In genomic region chr1:27084107-27084506, GRCh38 we compare ENCODE assay signal across 29 cellular contexts.
"Had no signal": no experiment of that assay in that cellular context is flagged by ENCODE, and none has a peak within 500 bp of the region (broad histone marks: within the 10 kb centered on the region; RNA-seq: fewer than 3 reads in every experiment).

No MANE protein-coding gene starts in this region.

- H3K4me1 ChIP-seq: colonic mucosa, esophagus muscularis mucosa, esophagus squamous epithelium, foreskin keratinocyte, gastrocnemius medialis, gastroesophageal sphincter, heart left ventricle, heart right ventricle had no signal

- DNase-seq: colonic mucosa; cortex of kidney; dermis blood vessel endothelial cell; dorsolateral prefrontal cortex; effector CD4-positive, alpha-beta T cell; effector CD8-positive, alpha-beta T cell; effector memory CD4-positive, alpha-beta T cell; effector memory CD8-positive, alpha-beta T cell; endodermal cell; erythroblast; esophagus squamous epithelium; foreskin fibroblast; foreskin keratinocyte; foreskin melanocyte; gastrocnemius medialis; glutamatergic neuron; heart left ventricle; heart right ventricle had no signal

- H3K27me3 ChIP-seq: colonic mucosa, foreskin keratinocyte, gastrocnemius medialis, heart left ventricle, hepatocyte had no signal

- H3K27ac ChIP-seq: colonic mucosa, coronary artery, dorsolateral prefrontal cortex, epithelial cell of prostate, esophagus muscularis mucosa, esophagus squamous epithelium, foreskin keratinocyte, gastrocnemius medialis, gastroesophageal sphincter, heart left ventricle, heart right ventricle, hepatocyte had no signal

- FAIRE-seq: colon, endometrium, endothelial cell of umbilical vein, frontal cortex had no signal

- H3K9me3 ChIP-seq: colonic mucosa, gastrocnemius medialis had no signal

- H3K4me3 Mint-ChIP-seq: dendritic cell treated with granulocyte-macrophage colony-stimulating factor and Interleukin-4, amounts not matched to agents 40 ng/mL and 50 ng/mL, for 4 days; effector memory CD8-positive, alpha-beta T cell; endodermal cell had no signal

- H3K4me1 Mint-ChIP-seq: endodermal cell had no signal

- H2AFZ ChIP-seq: hepatocyte had no signal

- ATAC-seq: effector memory CD8-positive, alpha-beta T cell; esophagus mucosa; foreskin keratinocyte; gastrocnemius medialis; gastroesophageal sphincter; heart left ventricle; heart right ventricle had no signal

- H3K27ac Mint-ChIP-seq: dendritic cell treated with granulocyte-macrophage colony-stimulating factor and Interleukin-4, amounts not matched to agents 40 ng/mL and 50 ng/mL, for 4 days; effector memory CD8-positive, alpha-beta T cell; endodermal cell had no signal

- H3K36me3 ChIP-seq: colonic mucosa, esophagus muscularis mucosa, esophagus squamous epithelium, gastrocnemius medialis, gastroesophageal sphincter, heart left ventricle, heart right ventricle had no signal

- H3K4me2 ChIP-seq: hepatocyte had no signal

- H3K79me2 ChIP-seq: hepatocyte had no signal

- H3K4me3 ChIP-seq: colonic mucosa, coronary artery, dorsolateral prefrontal cortex, esophagus muscularis mucosa, esophagus squamous epithelium, gastrocnemius medialis, gastroesophageal sphincter, heart left ventricle, heart right ventricle, hepatocyte had no signal

- H3K9me3 Mint-ChIP-seq: dendritic cell treated with granulocyte-macrophage colony-stimulating factor and Interleukin-4, amounts not matched to agents 40 ng/mL and 50 ng/mL, for 4 days; endodermal cell had no signal
